ENCODE assay signal across 1 cellular context in the genomic region with DNA sequence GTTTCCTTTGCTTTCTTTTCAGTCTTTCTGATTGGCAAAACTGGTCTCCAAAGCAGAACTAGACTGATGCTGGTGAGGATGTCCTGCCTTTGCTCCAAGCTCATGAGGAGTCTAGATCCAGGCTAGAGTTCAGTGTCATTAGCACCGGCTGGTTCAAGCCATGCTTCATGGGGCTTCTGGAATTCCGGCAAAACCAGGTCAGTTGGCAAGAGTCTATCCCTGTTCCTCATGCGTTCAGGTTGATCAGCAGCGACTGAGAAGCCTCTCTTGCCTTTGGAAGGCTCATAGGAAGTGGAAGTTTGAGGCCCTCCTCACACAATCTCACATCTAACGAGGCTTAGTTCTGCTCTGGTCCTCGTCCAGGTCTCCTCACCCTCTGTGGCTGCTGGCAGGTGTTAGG.
TF ChIP-seq lines count a peak whose summit lies in the region.

No MANE protein-coding gene starts in this region.

TF ChIP-seq in HepG2, 621 proteins besides CTCF, POLR2A, EP300 and RAD21 (continued from another document):
- TF ChIP-seq, protein P1, sequence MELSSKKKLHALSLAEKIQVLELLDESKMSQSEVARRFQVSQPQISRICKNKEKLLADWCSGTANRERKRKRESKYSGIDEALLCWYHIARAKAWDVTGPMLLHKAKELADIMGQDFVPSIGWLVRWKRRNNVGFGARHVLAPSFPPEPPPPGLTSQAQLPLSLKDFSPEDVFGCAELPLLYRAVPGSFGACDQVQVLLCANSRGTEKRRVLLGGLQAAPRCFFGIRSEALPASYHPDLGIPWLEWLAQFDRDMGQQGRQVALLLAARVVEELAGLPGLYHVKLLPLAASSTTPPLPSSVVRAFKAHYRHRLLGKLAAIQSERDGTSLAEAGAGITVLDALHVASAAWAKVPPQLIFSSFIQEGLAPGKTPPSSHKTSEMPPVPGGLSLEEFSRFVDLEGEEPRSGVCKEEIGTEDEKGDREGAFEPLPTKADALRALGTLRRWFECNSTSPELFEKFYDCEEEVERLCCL (CRISPR knock-in tag; IDR thresholded peaks at IDR 0.05; ENCODE audit: borderline replicate concordance): no peak
- no peak for TF ChIP-seq ETV6 (CRISPR knock-in tag; conservative IDR thresholded peaks at IDR 0.05)
- TF ChIP-seq REL (CRISPR knock-in tag; conservative IDR thresholded peaks at IDR 0.05): no peak
- no peak for TF ChIP-seq ZSCAN9 (CRISPR knock-in tag; IDR thresholded peaks at IDR 0.05; ENCODE audit: borderline replicate concordance)
- no peak for TF ChIP-seq ERF (CRISPR knock-in tag; IDR thresholded peaks at IDR 0.05)
- TF ChIP-seq GATAD1 (CRISPR knock-in tag; IDR thresholded peaks at IDR 0.05): no peak
- TF ChIP-seq GPN1 (CRISPR knock-in tag; IDR thresholded peaks at IDR 0.05; ENCODE audit: borderline replicate concordance): no peak
- TF ChIP-seq RERE (CRISPR knock-in tag; IDR thresholded peaks at IDR 0.05; ENCODE audit: low read depth): no peak
- TF ChIP-seq MTF1 (CRISPR knock-in tag; IDR thresholded peaks at IDR 0.05): no peak
- TF ChIP-seq, protein P2, sequence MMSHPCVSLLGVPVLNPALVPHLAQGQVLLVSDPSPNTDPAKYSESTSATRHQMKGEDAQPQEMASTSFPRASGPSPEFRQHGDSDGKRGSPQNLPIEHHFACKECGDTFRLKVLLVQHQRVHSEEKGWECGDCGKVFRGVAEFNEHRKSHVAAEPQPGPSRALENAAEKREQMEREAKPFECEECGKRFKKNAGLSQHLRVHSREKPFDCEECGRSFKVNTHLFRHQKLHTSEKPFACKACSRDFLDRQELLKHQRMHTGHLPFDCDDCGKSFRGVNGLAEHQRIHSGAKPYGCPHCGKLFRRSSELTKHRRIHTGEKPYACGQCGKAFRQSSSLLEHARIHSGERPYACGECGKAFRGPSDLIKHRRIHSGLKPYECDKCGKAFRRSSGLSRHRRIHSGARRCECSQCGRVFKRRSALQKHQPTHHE (CRISPR knock-in tag; IDR thresholded peaks at IDR 0.05; ENCODE audit: borderline replicate concordance): no peak
